Comparison of ENCODE assay signal across 1 cellular context in the genomic region with DNA sequence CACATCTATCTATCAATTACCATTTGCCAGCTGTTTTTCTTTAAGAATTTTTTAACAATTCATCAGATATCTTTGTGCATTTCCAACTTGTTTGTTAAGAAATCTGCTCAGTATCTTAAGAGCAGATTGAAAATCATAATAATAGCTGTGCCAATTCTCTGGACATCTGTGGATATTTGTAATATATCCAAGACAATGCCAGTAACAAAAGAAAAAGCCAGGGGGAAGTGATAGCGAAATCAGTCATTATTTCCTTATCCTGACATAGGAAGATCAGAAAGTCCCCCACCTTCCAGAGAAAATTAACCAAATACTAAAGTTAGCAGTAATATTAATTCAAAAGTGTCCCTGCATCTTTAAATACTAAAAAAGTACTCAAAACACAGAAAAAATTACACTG.
TF ChIP-seq lines count a peak whose summit lies in the region.

No MANE protein-coding gene starts in this region.

TF ChIP-seq in WTC11, 78 proteins besides CTCF, POLR2A, EP300 and RAD21 (continued from another document):
- TF ChIP-seq ARID4B (CRISPR knock-in tag; IDR thresholded peaks at IDR 0.05; ENCODE audit: borderline replicate concordance): no peak
